In genomic region chr1:233614743-233615521, GRCh38 we compare ENCODE assay signal across 1 cellular context.
TF ChIP-seq lines count a peak whose summit lies in the region.

No MANE protein-coding gene starts in this region.

TF ChIP-seq in GM12878, 131 proteins besides CTCF, POLR2A, EP300 and RAD21 (continued from another document and continues in another):
- TF ChIP-seq GABPA (IDR thresholded peaks at IDR 0.05; ENCODE audit: low read depth) = no peak
- TF ChIP-seq TCF12 (IDR thresholded peaks at IDR 0.05; ENCODE audit: low read depth, low read length) = peak; percentile 63; the same call in 1 of the 2 replicates
- TF ChIP-seq SUPT20H (IDR thresholded peaks at IDR 0.05; ENCODE audit: borderline replicate concordance, control insufficient read depth, low read depth, low read length) = no peak
- TF ChIP-seq ETV6 (conservative IDR thresholded peaks at IDR 0.05 in 1 of 2, IDR thresholded peaks at IDR 0.05 in 1 of 2; ENCODE audit: borderline replicate concordance in 1 of 2, low read depth in 1 of 2) = no peak
- TF ChIP-seq RELB (IDR thresholded peaks at IDR 0.05; ENCODE audit: low read depth) = no peak
- TF ChIP-seq BACH1 (IDR thresholded peaks at IDR 0.05; ENCODE audit: borderline replicate concordance) = no peak
- TF ChIP-seq TCF3 (IDR thresholded peaks at IDR 0.05; ENCODE audit: borderline replicate concordance, insufficient read depth, low read depth, low read length) = peak; percentile 80; the same call in 1 of the 2 replicates
- TF ChIP-seq, protein P1, sequence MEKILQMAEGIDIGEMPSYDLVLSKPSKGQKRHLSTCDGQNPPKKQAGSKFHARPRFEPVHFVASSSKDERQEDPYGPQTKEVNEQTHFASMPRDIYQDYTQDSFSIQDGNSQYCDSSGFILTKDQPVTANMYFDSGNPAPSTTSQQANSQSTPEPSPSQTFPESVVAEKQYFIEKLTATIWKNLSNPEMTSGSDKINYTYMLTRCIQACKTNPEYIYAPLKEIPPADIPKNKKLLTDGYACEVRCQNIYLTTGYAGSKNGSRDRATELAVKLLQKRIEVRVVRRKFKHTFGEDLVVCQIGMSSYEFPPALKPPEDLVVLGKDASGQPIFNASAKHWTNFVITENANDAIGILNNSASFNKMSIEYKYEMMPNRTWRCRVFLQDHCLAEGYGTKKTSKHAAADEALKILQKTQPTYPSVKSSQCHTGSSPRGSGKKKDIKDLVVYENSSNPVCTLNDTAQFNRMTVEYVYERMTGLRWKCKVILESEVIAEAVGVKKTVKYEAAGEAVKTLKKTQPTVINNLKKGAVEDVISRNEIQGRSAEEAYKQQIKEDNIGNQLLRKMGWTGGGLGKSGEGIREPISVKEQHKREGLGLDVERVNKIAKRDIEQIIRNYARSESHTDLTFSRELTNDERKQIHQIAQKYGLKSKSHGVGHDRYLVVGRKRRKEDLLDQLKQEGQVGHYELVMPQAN (conservative IDR thresholded peaks at IDR 0.05) = no peak
- TF ChIP-seq MTA2 (IDR thresholded peaks at IDR 0.05; ENCODE audit: low read depth) = no peak
- no peak for TF ChIP-seq NR2C1 (IDR thresholded peaks at IDR 0.05)
- no peak for TF ChIP-seq HCFC1 (IDR thresholded peaks at IDR 0.05; ENCODE audit: low read length)
- TF ChIP-seq ZNF622 (IDR thresholded peaks at IDR 0.05) = no peak
- peak in 1 of 2 experiments; percentile 26; a peak in 1 of 4 replicates for TF ChIP-seq IKZF2 (IDR thresholded peaks at IDR 0.05)
- TF ChIP-seq WRNIP1 (IDR thresholded peaks at IDR 0.05; ENCODE audit: borderline replicate concordance, low read depth, low read length) = no peak
- TF ChIP-seq NFYA (IDR thresholded peaks at IDR 0.05; ENCODE audit: borderline replicate concordance, low read depth, low read length) = no peak
- TF ChIP-seq SIX5 (IDR thresholded peaks at IDR 0.05; ENCODE audit: low read depth, low read length, severe bottlenecking) = no peak
- TF ChIP-seq EED (IDR thresholded peaks at IDR 0.05; ENCODE audit: low read depth) = no peak
- TF ChIP-seq YY1 (IDR thresholded peaks at IDR 0.05; ENCODE audit: low read depth, low read length) = 0 out of 2 replicates have a peak, but pooled peaks have one; percentile 8
- TF ChIP-seq CBX3 (IDR thresholded peaks at IDR 0.05; ENCODE audit: borderline replicate concordance, low read depth) = no peak
- no peak for TF ChIP-seq ZNF274 (IDR thresholded peaks at IDR 0.05; ENCODE audit: insufficient read depth, insufficient read length)
- TF ChIP-seq CREM (IDR thresholded peaks at IDR 0.05; ENCODE audit: low read depth) = 0 out of 2 replicates have a peak, but pooled peaks have one; percentile 9
- no peak for TF ChIP-seq BCL3 (IDR thresholded peaks at IDR 0.05; ENCODE audit: borderline replicate concordance, insufficient read depth, low read depth, low read length, poor library complexity, severe bottlenecking)
- peak; percentile 49; the same call in 1 of the 2 replicates for TF ChIP-seq ATF7 (IDR thresholded peaks at IDR 0.05; ENCODE audit: low read depth)
- TF ChIP-seq BRCA1 (IDR thresholded peaks at IDR 0.05; ENCODE audit: low read depth, low read length) = no peak
- 0 out of 2 replicates have a peak, but pooled peaks have one; percentile 42 for TF ChIP-seq CHD1 (IDR thresholded peaks at IDR 0.05; ENCODE audit: low read depth, low read length)
- no peak for TF ChIP-seq JUNB (IDR thresholded peaks at IDR 0.05)
- TF ChIP-seq SMC3 (IDR thresholded peaks at IDR 0.05; ENCODE audit: borderline replicate concordance, low read length) = 0 out of 2 replicates have a peak, but pooled peaks have one; percentile 12
- peak in 1 of 2 experiments; percentile 37; a peak in 1 of 4 replicates for TF ChIP-seq BHLHE40 (IDR thresholded peaks at IDR 0.05; ENCODE audit: borderline replicate concordance in 1 of 2, low read depth in 2 of 2, low read length in 1 of 2)
- no peak for TF ChIP-seq IRF5 (IDR thresholded peaks at IDR 0.05; ENCODE audit: borderline replicate concordance)
- TF ChIP-seq NBN (IDR thresholded peaks at IDR 0.05) = 0 out of 2 replicates have a peak, but pooled peaks have one; percentile 41
- TF ChIP-seq POLR2AphosphoS2 (IDR thresholded peaks at IDR 0.05; ENCODE audit: low read depth, low read length) = peak; percentile 11; the same call in 1 of the 2 replicates
- TF ChIP-seq CEBPZ (IDR thresholded peaks at IDR 0.05; ENCODE audit: low read depth, low read length) = no peak
- peak; percentile 51; the same call in 1 of the 2 replicates for TF ChIP-seq SPI1 (IDR thresholded peaks at IDR 0.05; ENCODE audit: borderline replicate concordance, insufficient read depth, low read depth, low read length)
- TF ChIP-seq HSF1 (IDR thresholded peaks at IDR 0.05; ENCODE audit: low read depth, low read length) = no peak
- TF ChIP-seq CBX5 (IDR thresholded peaks at IDR 0.05; ENCODE audit: low read depth) = no peak
- TF ChIP-seq ATF3 (IDR thresholded peaks at IDR 0.05; ENCODE audit: borderline replicate concordance, extremely low read depth, low read depth, low read length) = no peak
- TF ChIP-seq ELK1 (IDR thresholded peaks at IDR 0.05; ENCODE audit: low read depth, low read length) = no peak
- TF ChIP-seq, protein P2, sequence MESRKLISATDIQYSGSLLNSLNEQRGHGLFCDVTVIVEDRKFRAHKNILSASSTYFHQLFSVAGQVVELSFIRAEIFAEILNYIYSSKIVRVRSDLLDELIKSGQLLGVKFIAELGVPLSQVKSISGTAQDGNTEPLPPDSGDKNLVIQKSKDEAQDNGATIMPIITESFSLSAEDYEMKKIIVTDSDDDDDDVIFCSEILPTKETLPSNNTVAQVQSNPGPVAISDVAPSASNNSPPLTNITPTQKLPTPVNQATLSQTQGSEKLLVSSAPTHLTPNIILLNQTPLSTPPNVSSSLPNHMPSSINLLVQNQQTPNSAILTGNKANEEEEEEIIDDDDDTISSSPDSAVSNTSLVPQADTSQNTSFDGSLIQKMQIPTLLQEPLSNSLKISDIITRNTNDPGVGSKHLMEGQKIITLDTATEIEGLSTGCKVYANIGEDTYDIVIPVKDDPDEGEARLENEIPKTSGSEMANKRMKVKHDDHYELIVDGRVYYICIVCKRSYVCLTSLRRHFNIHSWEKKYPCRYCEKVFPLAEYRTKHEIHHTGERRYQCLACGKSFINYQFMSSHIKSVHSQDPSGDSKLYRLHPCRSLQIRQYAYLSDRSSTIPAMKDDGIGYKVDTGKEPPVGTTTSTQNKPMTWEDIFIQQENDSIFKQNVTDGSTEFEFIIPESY (IDR thresholded peaks at IDR 0.05) = 0 out of 2 replicates have a peak, but pooled peaks have one; percentile 66
- TF ChIP-seq CREB1 (IDR thresholded peaks at IDR 0.05; ENCODE audit: low read depth) = 0 out of 2 replicates have a peak, but pooled peaks have one; percentile 17
- TF ChIP-seq TARDBP (IDR thresholded peaks at IDR 0.05; ENCODE audit: borderline replicate concordance) = no peak
- TF ChIP-seq RUNX3 (IDR thresholded peaks at IDR 0.05; ENCODE audit: low read length) = peak; percentile 45
- TF ChIP-seq, protein P3, sequence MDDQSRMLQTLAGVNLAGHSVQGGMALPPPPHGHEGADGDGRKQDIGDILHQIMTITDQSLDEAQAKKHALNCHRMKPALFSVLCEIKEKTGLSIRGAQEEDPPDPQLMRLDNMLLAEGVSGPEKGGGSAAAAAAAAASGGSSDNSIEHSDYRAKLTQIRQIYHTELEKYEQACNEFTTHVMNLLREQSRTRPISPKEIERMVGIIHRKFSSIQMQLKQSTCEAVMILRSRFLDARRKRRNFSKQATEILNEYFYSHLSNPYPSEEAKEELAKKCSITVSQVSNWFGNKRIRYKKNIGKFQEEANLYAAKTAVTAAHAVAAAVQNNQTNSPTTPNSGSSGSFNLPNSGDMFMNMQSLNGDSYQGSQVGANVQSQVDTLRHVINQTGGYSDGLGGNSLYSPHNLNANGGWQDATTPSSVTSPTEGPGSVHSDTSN (IDR thresholded peaks at IDR 0.05; ENCODE audit: insufficient replicate concordance, low read depth, low read length) = no peak
- TF ChIP-seq MEF2B (IDR thresholded peaks at IDR 0.05; ENCODE audit: partially characterized antibody, poor library complexity, severe bottlenecking) = no peak
- TF ChIP-seq MLLT1 (IDR thresholded peaks at IDR 0.05) = peak; percentile 96
- TF ChIP-seq DPF2 (IDR thresholded peaks at IDR 0.05) = no peak; the same call in 1 of the 2 replicates
